In genomic region chr1:35929730-35930592, GRCh38 we compare ENCODE assay signal across 8 cellular contexts. TPM values are rescaled to one million over a fixed set of nuclear protein-coding genes. Genes with fewer than 3 reads are reported as not detected.
DNase-seq lines count a peak whose midpoint lies in the region; ATAC-seq and TF ChIP-seq lines count a peak whose summit lies in the region.

No MANE protein-coding gene starts in this region.

- in situ Hi-C loops in Panc1 (cut with HindIII; ENCODE audit: low pct_unique_long_range_greater_than_20kb, low sequenced_read_pairs): no loop called here

- no peak for TF ChIP-seq CTCF in Panc1 (IDR thresholded peaks at IDR 0.05)
- no peak for TF ChIP-seq CTCF in osteocyte (IDR thresholded peaks at IDR 0.05)
- no peak for TF ChIP-seq CTCF in vagina (IDR thresholded peaks at IDR 0.05)

- H3K27ac ChIP-seq in Panc1 (ENCODE audit: low read length) (peak overlapping the region; percentile 93), vagina (peak overlapping the region; percentile 99)

- CTCF ChIA-PET in Panc1 (lab: Charles Lee): interaction anchor here (0.6 kb wide), 1 partner anchor 118 kb away, joined by 3 read pairs; no protein-coding TSS in a partner anchor

- peak; percentile 38 for DNase-seq in CMK (ENCODE audit: low read depth)
- DNase-seq in Panc1 (ENCODE audit: low read depth, low spot score): no peak
- peak; percentile 78 for DNase-seq in Right ventricle myocardium inferior (ENCODE audit: missing footprints)
- DNase-seq in osteocyte (ENCODE audit: extremely low spot score, unreplicated experiment): no peak
- DNase-seq in vagina (ENCODE audit: extremely low spot score in 2 of 2): no peak

- no peak for TF ChIP-seq POLR2A in vagina (IDR thresholded peaks at IDR 0.05)

- H3K9me3 ChIP-seq in Panc1 (ENCODE audit: control insufficient read depth, insufficient read depth, low read depth, low read length): no peaks in the 10 kb centered on the region
- H3K9me3 ChIP-seq in vagina: no peaks in the 10 kb centered on the region

- H3K9me3 Mint-ChIP-seq in activated naive CD4-positive, alpha-beta T cell treated with anti-CD3 and anti-CD28 coated beads, Interleukin-2, amount 50 U/mL, for 24 hours: no peaks in the 10 kb centered on the region
- H3K9me3 Mint-ChIP-seq in osteocyte (ENCODE audit: unreplicated experiment): no peaks in the 10 kb centered on the region

- no peaks in the 10 kb centered on the region for H3K36me3 Mint-ChIP-seq in activated naive CD4-positive, alpha-beta T cell treated with anti-CD3 and anti-CD28 coated beads, Interleukin-2, amount 50 U/mL, for 24 hours
- peaks cover 1% of the 10 kb centered on the region for H3K36me3 Mint-ChIP-seq in osteocyte (ENCODE audit: unreplicated experiment)

- POLR2A ChIA-PET in Panc1 (lab: Charles Lee): interaction anchor here (0.6 kb wide), 1 partner anchor 1879 kb away, joined by 3 read pairs; no protein-coding TSS in a partner anchor

- H3K27ac Mint-ChIP-seq in activated naive CD4-positive, alpha-beta T cell treated with anti-CD3 and anti-CD28 coated beads, Interleukin-2, amount 50 U/mL, for 24 hours: peak overlapping the region; percentile 97
- peak overlapping the region; percentile 95 for H3K27ac Mint-ChIP-seq in osteocyte (ENCODE audit: unreplicated experiment)

- H3K4me1 ChIP-seq in Panc1 (ENCODE audit: control insufficient read depth, insufficient read depth, low read length) (peaks cover 23% of the 10 kb centered on the region), vagina (peaks cover 28% of the 10 kb centered on the region)

- H3K36me3 ChIP-seq in Panc1 (ENCODE audit: control insufficient read depth, insufficient read depth, low read length) (peaks cover 7% of the 10 kb centered on the region), vagina (no peaks in the 10 kb centered on the region)

- H3K4me3 Mint-ChIP-seq in activated naive CD4-positive, alpha-beta T cell treated with anti-CD3 and anti-CD28 coated beads, Interleukin-2, amount 50 U/mL, for 24 hours: peak overlapping the region; percentile 95
- peak overlapping the region; percentile 82 for H3K4me3 Mint-ChIP-seq in osteocyte (ENCODE audit: unreplicated experiment)

- BruUV-seq in Panc1 (replicated peaks; lab: Mats Ljungman, UMichigan): TSS peak; percentile 98

- peaks cover 41% of the 10 kb centered on the region for H3K4me1 Mint-ChIP-seq in activated naive CD4-positive, alpha-beta T cell treated with anti-CD3 and anti-CD28 coated beads, Interleukin-2, amount 50 U/mL, for 24 hours
- peaks cover 53% of the 10 kb centered on the region for H3K4me1 Mint-ChIP-seq in osteocyte (ENCODE audit: unreplicated experiment)

- no peaks in the 10 kb centered on the region for H3K27me3 ChIP-seq in Panc1 (ENCODE audit: control insufficient read depth, insufficient read depth, low read length)
- no peaks in the 10 kb centered on the region for H3K27me3 ChIP-seq in vagina

- peak; percentile 16 for ATAC-seq in HG03378 (IDR thresholded peaks at IDR 0.05; ENCODE audit: unreplicated experiment)
- ATAC-seq in Panc1: peak; percentile 61
- peak; percentile 61 for ATAC-seq in Right ventricle myocardium inferior
- ATAC-seq in GM21367 (IDR thresholded peaks at IDR 0.05; ENCODE audit: unreplicated experiment): no peak

- no peaks in the 10 kb centered on the region for H3K27me3 Mint-ChIP-seq in activated naive CD4-positive, alpha-beta T cell treated with anti-CD3 and anti-CD28 coated beads, Interleukin-2, amount 50 U/mL, for 24 hours
- H3K27me3 Mint-ChIP-seq in osteocyte (ENCODE audit: unreplicated experiment): no peaks in the 10 kb centered on the region

- intact Hi-C loops in Panc1 (cut with micrococcal nuclease; ENCODE audit: unreplicated experiment) (no loop called here), Right ventricle myocardium inferior (cut with DNase I) (loop anchor here (5.0 kb wide), 1 partner anchor 48 kb away; the partner anchor contains the start of gene AGO1), vagina (cut with DNase I) (loop anchor here (5.0 kb wide), 1 partner anchor 152 kb away; the partner anchor contains the start of gene TEKT2)

- H3K4me3 ChIP-seq in Panc1 (ENCODE audit: low read depth in 2 of 2, low read length in 2 of 2) (peak overlapping the region; percentile 83 to 98), vagina (peak overlapping the region; percentile 79 to 92)

RNA-seq across cellular contexts. Expression of gene AGO3, which starts 0.9 kb away (rescaled TPM):
- 39.4 TPM for total RNA-seq in Panc1 (2021; ENCODE audit: unreplicated experiment)
- 13.1 TPM for polyA plus RNA-seq in Panc1 (2012; ENCODE audit: insufficient read length)
- 12.0 TPM for total RNA-seq in Right ventricle myocardium inferior
- total RNA-seq in osteocyte: 32.4 and 34.2 TPM in 2 replicates
- 17.2 TPM for total RNA-seq in vagina

RNA-seq across cellular contexts. Expression of gene AGO1, which starts 47.0 kb away (rescaled TPM):
- total RNA-seq in Panc1 (2021; ENCODE audit: unreplicated experiment): 40.1 TPM
- 16.1 TPM for polyA plus RNA-seq in Panc1 (2012; ENCODE audit: insufficient read length)
- 17.5 TPM for total RNA-seq in Right ventricle myocardium inferior
- total RNA-seq in osteocyte: 34.1 and 35.8 TPM in 2 replicates
- 31.7 TPM for total RNA-seq in vagina

Comparison
In these comparisons a context has a peak if more than half of its experiments do, and no peak if none do; other contexts are left out.
1. DNase-seq: peak in CMK (single experiment) and Right ventricle myocardium inferior (single experiment); none in Panc1 (single experiment), osteocyte (single experiment) and vagina (0 of 2).